ENCODE assay signal across 21 cellular contexts in the genomic region with DNA sequence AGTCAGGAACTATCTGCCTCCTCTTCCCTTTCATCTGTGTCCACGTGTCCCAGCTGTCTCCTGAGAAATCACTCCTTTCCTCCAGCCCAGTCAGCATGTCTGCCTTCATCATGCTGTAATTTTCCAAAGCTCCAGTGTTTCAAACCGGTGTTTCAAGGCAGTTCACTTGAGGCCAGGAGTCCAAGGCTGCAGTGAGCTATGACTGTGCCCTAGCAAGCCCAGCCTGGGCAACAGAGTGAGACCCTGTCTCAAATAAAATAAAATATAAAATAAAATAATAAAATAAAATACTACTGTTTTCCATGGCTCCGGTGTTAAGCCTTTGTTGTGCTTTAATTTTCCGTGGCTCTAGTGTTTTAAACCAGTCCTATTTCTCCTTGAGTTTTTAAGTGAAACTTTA.
"Had no signal": no experiment of that assay in that cellular context is flagged by ENCODE, and none has a peak within 500 bp of the region (broad histone marks: within the 10 kb centered on the region; RNA-seq: fewer than 3 reads in every experiment).

No MANE protein-coding gene starts in this region.

- H3K27ac ChIP-seq: epithelial cell of prostate, esophagus muscularis mucosa, left ventricle myocardium inferior, lower lobe of right lung, ovary, right atrium auricular region, tibial artery, upper lobe of left lung, vagina had no signal

- H3K9me3 Mint-ChIP-seq: immature natural killer cell, memory B cell, mesothelial cell of epicardium, nephron progenitor cell had no signal

- H3K27ac Mint-ChIP-seq: immature natural killer cell, memory B cell, mesothelial cell of epicardium had no signal

- DNase-seq: effector memory CD4-positive, alpha-beta T cell; gastrocnemius medialis; immature natural killer cell; left cardiac atrium; left ventricle myocardium inferior; lower lobe of right lung; nephron progenitor cell; ovary; small intestine; stimulated activated CD4-positive, alpha-beta T cell treated with anti-CD3 and anti-CD28 coated beads, Interleukin-12 subunit alpha, Interleukin-12 subunit beta, amount 100 ng/mL, for 4 hours; stimulated activated naive CD8-positive, alpha-beta T cell treated with anti-CD3 and anti-CD28 coated beads, Interleukin-15, Interleukin-2, amounts not matched to agents 100 U/mL and 50 U/mL, for 24 hours; tibial artery; upper lobe of left lung had no signal

- H3K4me3 ChIP-seq: esophagus muscularis mucosa, gastrocnemius medialis, left ventricle myocardium inferior, lower lobe of right lung, ovary, right atrium auricular region, tibial artery, upper lobe of left lung, vagina had no signal

- H3K9me3 ChIP-seq: esophagus muscularis mucosa, gastrocnemius medialis, left ventricle myocardium inferior, lower lobe of right lung, ovary, right atrium auricular region, tibial artery, upper lobe of left lung, vagina had no signal

- ATAC-seq: gastrocnemius medialis; left cardiac atrium; lower lobe of right lung; stimulated activated naive CD8-positive, alpha-beta T cell treated with anti-CD3 and anti-CD28 coated beads, Interleukin-15, Interleukin-2, amounts not matched to agents 100 U/mL and 50 U/mL, for 24 hours had no signal

- FAIRE-seq: endometrium, keratinocyte, small intestine had no signal

- H3K27me3 ChIP-seq: esophagus muscularis mucosa, gastrocnemius medialis, ovary, right atrium auricular region, tibial artery, upper lobe of left lung, vagina had no signal

- H3K4me3 Mint-ChIP-seq: immature natural killer cell, memory B cell, mesothelial cell of epicardium, nephron progenitor cell had no signal

- H3K36me3 ChIP-seq: gastrocnemius medialis, left ventricle myocardium inferior, ovary, right atrium auricular region, tibial artery, vagina had no signal

- H3K36me3 Mint-ChIP-seq: memory B cell, mesothelial cell of epicardium had no signal
